ENCODE assay signal across 9 cellular contexts in genomic region chr9:2559212-2560152, GRCh38.
DNase-seq lines count a peak whose midpoint lies in the region; ATAC-seq, FAIRE-seq and TF ChIP-seq lines count a peak whose summit lies in the region.
"Had no signal": no experiment of that assay in that cellular context is flagged by ENCODE, and none has a peak within 500 bp of the region (broad histone marks: within the 10 kb centered on the region; RNA-seq: fewer than 3 reads in every experiment).

No MANE protein-coding gene starts in this region.

- H3K4me1 ChIP-seq in A549 (peaks cover 30% of the 10 kb centered on the region), suprapubic skin (peaks cover 10% of the 10 kb centered on the region)

- H3K27me3 ChIP-seq in suprapubic skin = no peaks in the 10 kb centered on the region

- ATAC-seq in A549 = peak; percentile 98 to 99
- no peak for ATAC-seq in HG02678 (IDR thresholded peaks at IDR 0.05; ENCODE audit: unreplicated experiment)
- no peak for ATAC-seq in GM21423 (IDR thresholded peaks at IDR 0.05; ENCODE audit: unreplicated experiment)
- ATAC-seq in HG03108 (IDR thresholded peaks at IDR 0.05; ENCODE audit: unreplicated experiment) = no peak
- ATAC-seq: natural killer cell had no signal

- H3K9me3 ChIP-seq in A549 = peaks cover 7% of the 10 kb centered on the region; the same call in 2 of the 3 replicates
- H3K9me3 ChIP-seq in suprapubic skin = no peaks in the 10 kb centered on the region

- TF ChIP-seq EP300 in A549 (IDR thresholded peaks at IDR 0.05) (no peak; a peak in 1 of 5 replicates), suprapubic skin (IDR thresholded peaks at IDR 0.05) (no peak)

- no peak for TF ChIP-seq CTCF in A549 (IDR thresholded peaks at IDR 0.05)
- no peak for TF ChIP-seq CTCF in suprapubic skin (IDR thresholded peaks at IDR 0.05)

- peak overlapping the region; percentile 70 to 88 for H3K27ac ChIP-seq in A549
- H3K27ac ChIP-seq in suprapubic skin = no peak overlapping the region

- DNase-seq in A549 (ENCODE audit: low read depth in 1 of 2, low spot score in 1 of 2) = peak; percentile 28 to 71
- peak; percentile 4 for DNase-seq in NCI-H2029 treated with DMSO at 0.1 percent for 48 hours (lab: John Stamatoyannopoulos, UW)
- peak; percentile 27 for DNase-seq in middle frontal gyrus (ENCODE audit: extremely low spot score, low spot score)
- DNase-seq in suprapubic skin (ENCODE audit: low spot score in 2 of 2) = no peak
- DNase-seq: natural killer cell had no signal

- H3K36me3 ChIP-seq in suprapubic skin = no peaks in the 10 kb centered on the region

- CTCF ChIA-PET in A549 (lab: Yijun Ruan, JAX) = interaction anchor here (1.2 kb wide), 1 partner anchor 23 kb away, joined by 5 read pairs; no protein-coding TSS in a partner anchor

- POLR2A ChIA-PET in A549 (lab: Yijun Ruan, JAX) = no interaction called here

- TF ChIP-seq POLR2A in A549 (IDR thresholded peaks at IDR 0.05; ENCODE audit: low read length) (no peak), suprapubic skin (IDR thresholded peaks at IDR 0.05) (no peak)

- peak; percentile 65 for FAIRE-seq in A549 (lab: Jason Lieb, UNC)
- FAIRE-seq in endometrium (lab: Jason Lieb, UNC) = peak; percentile 29

- peak overlapping the region; percentile 49 for H3K4me2 ChIP-seq in A549

- H3K4me3 ChIP-seq in A549 = no peak overlapping the region
- H3K4me3 ChIP-seq in suprapubic skin = no peak overlapping the region

- 0 out of 5 replicates have a peak, but pooled peaks have one; percentile 1 to 25 for TF ChIP-seq RAD21 in A549 (conservative IDR thresholded peaks at IDR 0.05 in 1 of 2, IDR thresholded peaks at IDR 0.05 in 1 of 2)

- WGBS in A549 (ENCODE audit: missing lambda C conversion rate) = 4% methylated on average over 5 of the region's 5 CpGs
- WGBS in suprapubic skin = 46% methylated on average over 5 of the region's 5 CpGs

TF ChIP-seq in A549, 52 proteins besides CTCF, POLR2A, EP300 and RAD21:
- peak; percentile 56 for TF ChIP-seq MAX (IDR thresholded peaks at IDR 0.05)
- no peak for TF ChIP-seq EHMT2 (IDR thresholded peaks at IDR 0.05; ENCODE audit: low read depth)

Comparison
In these comparisons a context has a peak if more than half of its experiments do, and no peak if none do; other contexts are left out.
1. ATAC-seq: peak in A549 (2 of 2); none in HG02678 (single experiment), GM21423 (single experiment) and HG03108 (single experiment).
2. DNase-seq: peak in A549 (2 of 2), NCI-H2029 treated with DMSO at 0.1 percent for 48 hours (single experiment) and middle frontal gyrus (single experiment); none in suprapubic skin (0 of 2).